Comparison of ENCODE assay signal across 24 cellular contexts in the genomic region with DNA sequence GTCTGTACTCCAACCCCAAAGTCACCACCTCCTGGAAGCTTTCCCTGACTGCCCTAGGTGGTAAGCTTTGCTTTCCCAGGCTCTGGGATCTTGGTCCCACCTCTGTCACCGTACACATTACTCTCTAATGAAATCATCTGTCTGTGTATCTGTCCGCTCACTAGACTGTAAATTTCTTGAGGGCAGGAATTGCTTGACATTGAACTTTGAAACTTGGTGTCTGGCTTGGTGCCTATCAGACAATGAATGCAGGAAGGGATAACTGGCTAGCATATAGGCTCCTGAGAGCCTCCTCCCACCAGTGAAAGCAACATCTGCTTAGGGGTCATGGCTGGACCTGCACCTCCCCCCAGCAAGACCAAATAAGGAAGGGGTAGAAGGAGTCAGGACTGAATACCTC.
A peak's percentile ranks its signal among the peaks of the same experiment; 100 is the strongest.
DNase-seq lines count a peak whose midpoint lies in the region; ATAC-seq, FAIRE-seq and TF ChIP-seq lines count a peak whose summit lies in the region.
"Had no signal": no experiment of that assay in that cellular context is flagged by ENCODE, and none has a peak within 500 bp of the region (broad histone marks: within the 10 kb centered on the region; RNA-seq: fewer than 3 reads in every experiment).

No MANE protein-coding gene starts in this region.

- H3K4me1 ChIP-seq in BLaER1 treated with 17β-estradiol and CSF1 and Interleukin-3, amounts not matched to agents 10 nM and 100 nM, result peaks cover 18 to 62% (median 44%) of the 10 kb centered on the region in 10 experiments
- peaks cover 89% of the 10 kb centered on the region for H3K4me1 ChIP-seq in lower lobe of right lung
- H3K4me1 ChIP-seq in stomach smooth muscle (ENCODE audit: control insufficient read depth, insufficient read depth, low read length), result peaks cover 89% of the 10 kb centered on the region
- H3K4me1 ChIP-seq: colonic mucosa, neural progenitor cell had no signal

- peaks cover 18 to 31% (median 23%) of the 10 kb centered on the region in 11 experiments for H3K9me3 ChIP-seq in BLaER1 treated with 17β-estradiol and CSF1 and Interleukin-3, amounts not matched to agents 10 nM and 100 nM (replicated peaks in 1 of 11)
- H3K9me3 ChIP-seq in lower lobe of right lung (peaks cover 6% of the 10 kb centered on the region), stomach smooth muscle (ENCODE audit: control insufficient read depth in 2 of 2, low read length in 2 of 2) (no peaks in the 10 kb centered on the region)
- H3K9me3 ChIP-seq: colonic mucosa had no signal

- no peak for DNase-seq in coronary artery (ENCODE audit: low spot score)
- DNase-seq in lower lobe of right lung, result no peak
- DNase-seq in GM12891 (ENCODE audit: insufficient read length, low spot score), result no peak
- no peak for DNase-seq in NCI-H1930 (lab: John Stamatoyannopoulos, UW)
- DNase-seq in SHP77 treated with DMSO at 0.1 percent for 48 hours (lab: John Stamatoyannopoulos, UW), result no peak
- DNase-seq: activated B cell treated with CpG ODN at 0.5 μM for 24 hours; activated CD4-positive, alpha-beta T cell treated with anti-CD3 and anti-CD28 coated beads, Interleukin-2, amount 50 U/mL, for 48 hours; activated naive CD8-positive, alpha-beta T cell treated with anti-CD3 and anti-CD28 coated beads, Interleukin-2, amount 50 U/mL, for 24 hours; brain microvascular endothelial cell; colonic mucosa; EL; MG63; NCI-H1436 treated with DMSO at 0.1 percent for 48 hours; NCI-H510A treated with DMSO at 0.1 percent for 48 hours; stimulated activated naive B cell treated with anti-CD40 and anti-IgM and Interleukin-4, amounts not matched to agents 10 μg/mL and 1 μg/mL and 100 μg/mL, for 72 hours had no signal

- FAIRE-seq in GM12891 (lab: Jason Lieb, UNC), result no peak
- FAIRE-seq: D721Med, H1 had no signal

- peaks cover 0 to 97% (median 5%) of the 10 kb centered on the region in 11 experiments; a peak in 10 of 22 replicates for H4K20me1 ChIP-seq in BLaER1 treated with 17β-estradiol and CSF1 and Interleukin-3, amounts not matched to agents 10 nM and 100 nM

- peak overlapping the region in 8 of 11 experiments; percentile 52 to 81 (median 74); a peak in 16 of 22 replicates for H3K4me2 ChIP-seq in BLaER1 treated with 17β-estradiol and CSF1 and Interleukin-3, amounts not matched to agents 10 nM and 100 nM
- H3K4me2 ChIP-seq: neural progenitor cell had no signal

- H3K4me3 ChIP-seq in BLaER1 treated with 17β-estradiol and CSF1 and Interleukin-3, amounts not matched to agents 10 nM and 100 nM, result no peak overlapping the region
- H3K4me3 ChIP-seq in coronary artery (no peak overlapping the region), lower lobe of right lung (no peak overlapping the region), stomach smooth muscle (ENCODE audit: low read length in 2 of 2) (no peak overlapping the region)
- H3K4me3 ChIP-seq: colonic mucosa, MG63, neural progenitor cell, SK-N-MC, skin epidermis had no signal

- ATAC-seq in lower lobe of right lung (no peak), HG03139 (IDR thresholded peaks at IDR 0.05; ENCODE audit: unreplicated experiment) (no peak)
- ATAC-seq: activated naive CD8-positive, alpha-beta T cell treated with anti-CD3 and anti-CD28 coated beads, Interleukin-2, amount 50 U/mL, for 24 hours; Panc1; stimulated activated naive B cell treated with anti-CD40 and anti-IgM and Interleukin-4, amounts not matched to agents 10 μg/mL and 1 μg/mL and 100 μg/mL, for 72 hours had no signal

- TF ChIP-seq POLR2A in GM12891 (IDR thresholded peaks at IDR 0.05; ENCODE audit: low read depth, low read length), result no peak

- no peak overlapping the region for H3K9ac ChIP-seq in BLaER1 treated with 17β-estradiol and CSF1 and Interleukin-3, amounts not matched to agents 10 nM and 100 nM
- no peak overlapping the region for H3K9ac ChIP-seq in stomach smooth muscle (ENCODE audit: low read length in 2 of 2)
- H3K9ac ChIP-seq: neural progenitor cell had no signal

- peak overlapping the region in 2 of 11 experiments; percentile 65 to 71; a peak in 5 of 22 replicates for H3K27ac ChIP-seq in BLaER1 treated with 17β-estradiol and CSF1 and Interleukin-3, amounts not matched to agents 10 nM and 100 nM
- peak overlapping the region; percentile 21 to 97 for H3K27ac ChIP-seq in coronary artery
- peak overlapping the region; percentile 64 for H3K27ac ChIP-seq in lower lobe of right lung
- peak overlapping the region; percentile 90 for H3K27ac ChIP-seq in stomach smooth muscle (ENCODE audit: low read length)
- H3K27ac ChIP-seq: brain microvascular endothelial cell, colonic mucosa, neural progenitor cell, SK-N-MC had no signal

- intact Hi-C loops in lower lobe of right lung (cut with DNase I), result no loop called here

- TF ChIP-seq CTCF in coronary artery (IDR thresholded peaks at IDR 0.05) (no peak), lower lobe of right lung (IDR thresholded peaks at IDR 0.05) (no peak)

- H3K36me3 ChIP-seq in BLaER1 treated with 17β-estradiol and CSF1 and Interleukin-3, amounts not matched to agents 10 nM and 100 nM, result peaks cover 25 to 69% (median 52%) of the 10 kb centered on the region in 11 experiments
- peaks cover 69% of the 10 kb centered on the region for H3K36me3 ChIP-seq in lower lobe of right lung
- peaks cover 63 to 71% of the 10 kb centered on the region in 2 donors for H3K36me3 ChIP-seq in stomach smooth muscle (ENCODE audit: control insufficient read depth in 2 of 2, insufficient read depth in 2 of 2, low read length in 2 of 2)
- H3K36me3 ChIP-seq: colonic mucosa, neural progenitor cell had no signal

- peaks cover 0 to 40% (median 0%) of the 10 kb centered on the region in 11 experiments; a peak in 8 of 22 replicates for H3K27me3 ChIP-seq in BLaER1 treated with 17β-estradiol and CSF1 and Interleukin-3, amounts not matched to agents 10 nM and 100 nM
- H3K27me3 ChIP-seq in lower lobe of right lung (ENCODE audit: low read depth), result no peaks in the 10 kb centered on the region
- no peaks in the 10 kb centered on the region for H3K27me3 ChIP-seq in stomach smooth muscle (ENCODE audit: control insufficient read depth in 1 of 2, insufficient read depth in 2 of 2, low read length in 2 of 2)
- H3K27me3 ChIP-seq: brain microvascular endothelial cell, colonic mucosa, MG63 had no signal

TF ChIP-seq in GM12891, 5 proteins besides CTCF, POLR2A, EP300 and RAD21:
- no peak for TF ChIP-seq TAF1 (IDR thresholded peaks at IDR 0.05; ENCODE audit: low read depth, low read length)
- no peak for TF ChIP-seq SPI1 (IDR thresholded peaks at IDR 0.05; ENCODE audit: low read depth, low read length)
- TF ChIP-seq POU2F2 (IDR thresholded peaks at IDR 0.05; ENCODE audit: low read depth, low read length), result no peak
- no peak for TF ChIP-seq PAX5 (IDR thresholded peaks at IDR 0.05; ENCODE audit: insufficient read depth, low read length, severe bottlenecking)
- no peak for TF ChIP-seq POLR2AphosphoS5 (IDR thresholded peaks at IDR 0.05; ENCODE audit: low read depth, low read length)
TF ChIP-seq in GM12891: peak in this region for 0.
